8 cellular contexts compared by ENCODE assay signal in genomic region chr11:61971177-61972111, GRCh38. TPM values are rescaled to one million over a fixed set of nuclear protein-coding genes. Genes with fewer than 3 reads are reported as not detected.
DNase-seq lines count a peak whose midpoint lies in the region; ATAC-seq and TF ChIP-seq lines count a peak whose summit lies in the region.

No MANE protein-coding gene starts in this region.

- no peaks in the 10 kb centered on the region for H3K9me2 ChIP-seq in Karpas-422 (replicated peaks; ENCODE audit: insufficient read depth, low read length)

- intact Hi-C loops in psoas muscle (cut with DNase I), result loop anchor here in 1 of 2 donors (5.0 kb wide), 1 partner anchor 111 kb away; no protein-coding TSS in a partner anchor

- H2AFZ ChIP-seq in Karpas-422 (ENCODE audit: low read length), result no peak overlapping the region

- H3K4me3 ChIP-seq in Karpas-422 (ENCODE audit: low read length) (no peak overlapping the region), psoas muscle (peak overlapping the region; percentile 36)

- H3K36me3 ChIP-seq in Karpas-422 (ENCODE audit: insufficient read depth, low read length), result no peaks in the 10 kb centered on the region
- H3K36me3 ChIP-seq in psoas muscle (ENCODE audit: insufficient read depth in 1 of 2, low read depth in 1 of 2), result no peaks in the 10 kb centered on the region

- H3K4me2 ChIP-seq in Karpas-422 (ENCODE audit: low read depth, low read length, poor library complexity, severe bottlenecking), result peak overlapping the region; percentile 12

- no peak for TF ChIP-seq CTCF in psoas muscle (IDR thresholded peaks at IDR 0.05)

- H3K27me3 ChIP-seq in Karpas-422 (ENCODE audit: low read length), result no peaks in the 10 kb centered on the region
- no peaks in the 10 kb centered on the region for H3K27me3 ChIP-seq in psoas muscle (ENCODE audit: insufficient read depth in 3 of 3, low read length in 2 of 3)

- H3K27ac ChIP-seq in Karpas-422 (ENCODE audit: low read length) (no peak overlapping the region), psoas muscle (peak overlapping the region; percentile 97)

- peak; percentile 89 for DNase-seq in GF-D8 (lab: John Stamatoyannopoulos, UW)
- DNase-seq in Karpas-422, result peak; percentile 63
- peak; percentile 85 for DNase-seq in SHP77 treated with DMSO at 0.1 percent for 48 hours (lab: John Stamatoyannopoulos, UW)
- peak; percentile 99 for DNase-seq in astrocyte of the hippocampus (ENCODE audit: low read depth, low spot score)
- DNase-seq in hepatic stellate cell (ENCODE audit: low spot score), result peak; percentile 90
- peak; percentile 98 for DNase-seq in psoas muscle
- DNase-seq in NCI-H524 treated with DMSO at 0.1 percent for 48 hours (lab: John Stamatoyannopoulos, UW), result no peak

- WGBS in psoas muscle, 3 donors, result 10 to 12% (median 12%) methylated on average over 15 to 16 of the region's 16 CpGs

- ATAC-seq in psoas muscle, result peak; percentile 70 to 80 (median 78)
- no peak for ATAC-seq in GM18520 (IDR thresholded peaks at IDR 0.05; ENCODE audit: unreplicated experiment)

- peaks cover 6% of the 10 kb centered on the region for H3K79me2 ChIP-seq in Karpas-422 (ENCODE audit: low read length)

- H3K4me1 ChIP-seq in Karpas-422 (ENCODE audit: low read length) (peaks cover 34% of the 10 kb centered on the region), psoas muscle (peaks cover 65% of the 10 kb centered on the region)

- H3K9me3 ChIP-seq in Karpas-422 (ENCODE audit: low read length) (no peaks in the 10 kb centered on the region), psoas muscle (no peaks in the 10 kb centered on the region)

- no peak overlapping the region for H3K9ac ChIP-seq in Karpas-422 (ENCODE audit: low read length)

- peaks cover 6% of the 10 kb centered on the region for H4K20me1 ChIP-seq in Karpas-422 (ENCODE audit: insufficient read depth, low read depth, low read length)

RNA-seq across cellular contexts. Expression of gene FTH1, which starts 4.0 kb away (rescaled TPM):
- total RNA-seq in Karpas-422 (2014; rRNA removed; shearing (Covaris generic); ENCODE audit: low replicate concordance), result 209 and 392 TPM in 2 replicates
- total RNA-seq in psoas muscle, result 1,000 to 10,000 TPM; 2,269 to 5,499 (median 3,297) TPM
- over 10,000 TPM in 1 of 3 donors, 1,000 to 10,000 TPM in 2; 2,316 to 16,176 (median 3,132) TPM for polyA plus RNA-seq in psoas muscle

RNA-seq across cellular contexts. Expression of gene BEST1, which starts 21.3 kb away (rescaled TPM):
- 1.7 and 1.9 TPM in 2 replicates for total RNA-seq in Karpas-422 (2014; rRNA removed; shearing (Covaris generic); ENCODE audit: low replicate concordance)
- total RNA-seq in psoas muscle, result 1 to 10 TPM in 2 of 4 donors, under 1 TPM in 2; 0.81 to 2.1 (median 1.2) TPM
- 1 to 10 TPM; 1.3 to 9.8 (median 1.5) TPM for polyA plus RNA-seq in psoas muscle

RNA-seq across cellular contexts. Expression of gene RAB3IL1, which starts 54.1 kb away (rescaled TPM):
- not detected in 2 replicates for total RNA-seq in Karpas-422 (2014; rRNA removed; shearing (Covaris generic); ENCODE audit: low replicate concordance)
- total RNA-seq in psoas muscle, result 1 to 10 TPM; 4.9 to 5.9 (median 4.9) TPM
- 1 to 10 TPM; 1.7 to 5.1 (median 3.5) TPM for polyA plus RNA-seq in psoas muscle
